Comparison of ENCODE assay signal across 20 cellular contexts in genomic region chr6:85357651-85358050, GRCh38.
A peak's percentile ranks its signal among the peaks of the same experiment; 100 is the strongest.
DNase-seq lines count a peak whose midpoint lies in the region; ATAC-seq, FAIRE-seq and TF ChIP-seq lines count a peak whose summit lies in the region.
"Had no signal": no experiment of that assay in that cellular context is flagged by ENCODE, and none has a peak within 500 bp of the region (broad histone marks: within the 10 kb centered on the region; RNA-seq: fewer than 3 reads in every experiment).

No MANE protein-coding gene starts in this region.

- CTCF ChIA-PET in SK-N-SH (lab: Yijun Ruan, JAX) = interaction anchor here (1.0 to 6.1 kb wide), 2 partner anchors 125 to 303 kb away, joined by 3 to 41 read pairs; no protein-coding TSS in a partner anchor

- H3K27ac ChIP-seq in SK-N-SH (ENCODE audit: low read depth in 2 of 2, low read length in 1 of 2) (0 out of 4 replicates have a peak overlapping the region, but pooled peaks of 1 of the 2 experiments have one; percentile 11), RWPE2 (ENCODE audit: poor library complexity, severe bottlenecking) (peak overlapping the region; percentile 21), smooth muscle cell (ENCODE audit: low read depth) (no peak overlapping the region), thyroid gland (no peak overlapping the region)
- H3K27ac ChIP-seq: 22Rv1, HL-60 had no signal

- H3K9ac ChIP-seq in SK-N-SH (no peak overlapping the region), smooth muscle cell (ENCODE audit: low read depth) (no peak overlapping the region)

- no peak for ATAC-seq in SK-N-SH treated with all-trans-retinoic acid at 6 μM for 48 hours
- no peak for ATAC-seq in RWPE2 (ENCODE audit: low read depth)
- ATAC-seq: A549, GM12878, GM23338, HepG2 had no signal

- 5% methylated on average over 1 of the region's 1 CpG for WGBS in SK-N-SH (ENCODE audit: low lambda C conversion rate)
- WGBS in smooth muscle cell (ENCODE audit: low lambda C conversion rate) = 25% methylated on average over 1 of the region's 1 CpG
- 0 to 57% methylated on average over 1 of the region's 1 CpG for WGBS in thyroid gland, 2 donors

- POLR2A ChIA-PET in SK-N-SH (lab: Yijun Ruan, JAX) = no interaction called here

- intact Hi-C loops in thyroid gland (cut with DNase I) = no loop called here

- TF ChIP-seq CTCF in SK-N-SH (IDR thresholded peaks at IDR 0.05) = no peak
- no peak for TF ChIP-seq CTCF in RWPE2 (IDR thresholded peaks at IDR 0.05; ENCODE audit: poor library complexity, severe bottlenecking)
- TF ChIP-seq CTCF in smooth muscle cell (IDR thresholded peaks at IDR 0.05; ENCODE audit: borderline replicate concordance, insufficient read depth, poor library complexity, severe bottlenecking) = no peak
- no peak for TF ChIP-seq CTCF in thyroid gland (IDR thresholded peaks at IDR 0.05)

- H3K4me3 ChIP-seq in SK-N-SH (ENCODE audit: low read depth in 2 of 2, low read length in 1 of 2) (no peak overlapping the region), RWPE2 (ENCODE audit: severe bottlenecking) (no peak overlapping the region), smooth muscle cell (no peak overlapping the region), thyroid gland (replicated peaks in 1 of 3) (no peak overlapping the region)
- H3K4me3 ChIP-seq: A549, GM12878, GM23338 had no signal

- H3K9me3 ChIP-seq in SK-N-SH = no peaks in the 10 kb centered on the region
- H3K9me3 ChIP-seq in RWPE2 (ENCODE audit: severe bottlenecking) = no peaks in the 10 kb centered on the region
- no peaks in the 10 kb centered on the region for H3K9me3 ChIP-seq in smooth muscle cell (replicated peaks; ENCODE audit: low read depth)
- H3K9me3 ChIP-seq in thyroid gland = no peaks in the 10 kb centered on the region
- H3K9me3 ChIP-seq: A549 had no signal

- H2AFZ ChIP-seq in SK-N-SH (ENCODE audit: low read depth) (peak overlapping the region; percentile 36; the same call in 1 of the 2 replicates), smooth muscle cell (ENCODE audit: low read depth) (peak overlapping the region; percentile 51)
- H2AFZ ChIP-seq: GM23338 had no signal

- H3K9me2 ChIP-seq in SK-N-SH = no peaks in the 10 kb centered on the region

- H3K79me2 ChIP-seq in SK-N-SH (ENCODE audit: insufficient read depth) (no peaks in the 10 kb centered on the region), smooth muscle cell (ENCODE audit: low read depth) (no peaks in the 10 kb centered on the region)

- H3F3A ChIP-seq in SK-N-SH (replicated peaks; ENCODE audit: insufficient read depth) (peaks cover 30% of the 10 kb centered on the region), smooth muscle cell (ENCODE audit: low read depth) (no peaks in the 10 kb centered on the region)

- TF ChIP-seq RAD21 in SK-N-SH (IDR thresholded peaks at IDR 0.05; ENCODE audit: low read length) = no peak

- H3K36me3 ChIP-seq in SK-N-SH (replicated peaks in 1 of 2; ENCODE audit: control insufficient read depth in 1 of 2, insufficient read depth in 2 of 2, low read length in 1 of 2) (no peaks in the 10 kb centered on the region), RWPE2 (ENCODE audit: low read depth) (no peaks in the 10 kb centered on the region), smooth muscle cell (ENCODE audit: low read depth) (no peaks in the 10 kb centered on the region), thyroid gland (no peaks in the 10 kb centered on the region)

- DNase-seq in SK-N-SH (no peak), HT1080 (ENCODE audit: low read depth) (peak; percentile 52), RWPE2 (ENCODE audit: low spot score) (no peak), smooth muscle cell (lab: John Stamatoyannopoulos, UW; ENCODE audit: unreplicated experiment) (no peak), dermis blood vessel endothelial cell (no peak), GM12891 (ENCODE audit: insufficient read length, low spot score) (no peak), thyroid gland (no peak)
- DNase-seq: AML-193; CD4-positive, alpha-beta memory T cell; DMS153; DMS79; H9; KG1 had no signal

- FAIRE-seq in GM12891 (lab: Jason Lieb, UNC) = no peak
- FAIRE-seq: A549, GM12878, HepG2 had no signal

- TF ChIP-seq POLR2A in GM12891 (IDR thresholded peaks at IDR 0.05; ENCODE audit: low read depth, low read length) = no peak
- TF ChIP-seq POLR2A in thyroid gland (IDR thresholded peaks at IDR 0.05) = no peak

- H3K4me2 ChIP-seq in SK-N-SH (no peak overlapping the region), smooth muscle cell (no peak overlapping the region)
- H3K4me2 ChIP-seq: A549, GM23338 had no signal

- H3K27me3 ChIP-seq in SK-N-SH (ENCODE audit: insufficient read depth) (no peaks in the 10 kb centered on the region), RWPE2 (ENCODE audit: insufficient read depth, poor library complexity, severe bottlenecking) (no peaks in the 10 kb centered on the region), smooth muscle cell (ENCODE audit: low read depth) (no peaks in the 10 kb centered on the region), thyroid gland (no peaks in the 10 kb centered on the region)

- H4K20me1 ChIP-seq in SK-N-SH (ENCODE audit: insufficient read depth) = no peaks in the 10 kb centered on the region
- H4K20me1 ChIP-seq in smooth muscle cell (ENCODE audit: low read depth) = no peaks in the 10 kb centered on the region

- peaks cover 0 to 26% of the 10 kb centered on the region in 2 experiments for H3K4me1 ChIP-seq in SK-N-SH (ENCODE audit: control insufficient read depth in 1 of 2, insufficient read depth in 2 of 2, low read depth in 1 of 2, low read length in 1 of 2)
- H3K4me1 ChIP-seq in RWPE2 (ENCODE audit: insufficient read depth, poor library complexity, severe bottlenecking) = peaks cover 27% of the 10 kb centered on the region
- peaks cover 3% of the 10 kb centered on the region for H3K4me1 ChIP-seq in smooth muscle cell (ENCODE audit: low read depth)
- peaks cover 0 to 4% of the 10 kb centered on the region in 2 donors for H3K4me1 ChIP-seq in thyroid gland

- no peak for TF ChIP-seq EP300 in SK-N-SH (IDR thresholded peaks at IDR 0.05; ENCODE audit: borderline replicate concordance in 1 of 2, low read depth in 1 of 2, low read length in 1 of 2)

TF ChIP-seq in SK-N-SH treated with all-trans-retinoic acid at 6 μM for 48 hours, 23 proteins besides CTCF, POLR2A, EP300 and RAD21 (continues in another document):
- TF ChIP-seq TOX (CRISPR knock-in tag; IDR thresholded peaks at IDR 0.05; ENCODE audit: borderline replicate concordance) (no peak), PPARA (CRISPR knock-in tag; IDR thresholded peaks at IDR 0.05; ENCODE audit: borderline replicate concordance) (no peak), CSDC2 (CRISPR knock-in tag; IDR thresholded peaks at IDR 0.05) (no peak), ZNF70 (CRISPR knock-in tag; IDR thresholded peaks at IDR 0.05) (no peak), ZFP3 (CRISPR knock-in tag; IDR thresholded peaks at IDR 0.05) (no peak), ISL1 (CRISPR knock-in tag; IDR thresholded peaks at IDR 0.05) (no peak), ZFP30 (CRISPR knock-in tag; IDR thresholded peaks at IDR 0.05) (no peak), ZNF565 (CRISPR knock-in tag; conservative IDR thresholded peaks at IDR 0.05; ENCODE audit: low read depth) (no peak), CREB5 (CRISPR knock-in tag; IDR thresholded peaks at IDR 0.05; ENCODE audit: low read depth) (no peak), OSR1 (CRISPR knock-in tag; IDR thresholded peaks at IDR 0.05) (no peak), ESRRG (CRISPR knock-in tag; IDR thresholded peaks at IDR 0.05) (no peak), RARB (CRISPR knock-in tag; IDR thresholded peaks at IDR 0.05) (no peak), GLIS3 (CRISPR knock-in tag; IDR thresholded peaks at IDR 0.05) (no peak)

TF ChIP-seq in GM12891, 5 proteins besides CTCF, POLR2A, EP300 and RAD21:
- TF ChIP-seq POU2F2 (IDR thresholded peaks at IDR 0.05; ENCODE audit: low read depth, low read length) = no peak
- no peak for TF ChIP-seq POLR2AphosphoS5 (IDR thresholded peaks at IDR 0.05; ENCODE audit: low read depth, low read length)
- TF ChIP-seq PAX5 (IDR thresholded peaks at IDR 0.05; ENCODE audit: insufficient read depth, low read length, severe bottlenecking) = no peak
- TF ChIP-seq SPI1 (IDR thresholded peaks at IDR 0.05; ENCODE audit: low read depth, low read length) = no peak
- TF ChIP-seq TAF1 (IDR thresholded peaks at IDR 0.05; ENCODE audit: low read depth, low read length) = no peak
